In the genomic region with DNA sequence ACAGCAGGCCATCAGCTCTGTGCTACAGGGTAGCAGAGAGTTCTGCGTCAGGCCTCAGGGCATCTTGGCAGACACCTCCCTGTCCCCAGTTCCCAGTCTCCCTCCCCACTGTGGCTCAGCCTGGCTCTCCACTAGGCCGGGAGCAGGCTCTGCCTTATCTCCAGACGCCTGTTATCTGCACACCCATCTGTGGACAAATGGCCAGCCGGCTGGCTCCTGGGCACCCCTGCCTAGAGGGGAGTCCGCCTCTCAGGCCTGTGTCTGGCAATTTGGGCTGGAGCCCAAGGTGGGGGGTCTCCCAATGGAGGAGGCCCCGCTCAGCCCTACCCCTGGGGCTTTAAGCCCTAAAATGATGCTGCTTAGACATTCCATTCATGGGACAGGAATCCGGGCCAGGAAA, we compare ENCODE assay signal across 2 cellular contexts.
TF ChIP-seq lines count a peak whose summit lies in the region.

No MANE protein-coding gene starts in this region.

TF ChIP-seq in HEK293, 187 proteins besides CTCF, POLR2A, EP300 and RAD21:
- peak; percentile 54; the same call in 1 of the 2 replicates for TF ChIP-seq ZBTB8A (tag by site-specific recombination; IDR thresholded peaks at IDR 0.05)
- peak; percentile 81 for TF ChIP-seq ZIC2 (tag by site-specific recombination; IDR thresholded peaks at IDR 0.05)
- TF ChIP-seq TRIM28 (IDR thresholded peaks at IDR 0.05; ENCODE audit: borderline replicate concordance, low read length), result no peak

TF ChIP-seq in SK-N-SH, 30 proteins besides CTCF, POLR2A, EP300 and RAD21:
- no peak for TF ChIP-seq MEF2A (IDR thresholded peaks at IDR 0.05; ENCODE audit: borderline replicate concordance, low read depth)
- no peak for TF ChIP-seq ZBTB33 (IDR thresholded peaks at IDR 0.05; ENCODE audit: borderline replicate concordance, low read depth)
- TF ChIP-seq TCF12 (IDR thresholded peaks at IDR 0.05), result peak; percentile 80
- TF ChIP-seq, protein P1, sequence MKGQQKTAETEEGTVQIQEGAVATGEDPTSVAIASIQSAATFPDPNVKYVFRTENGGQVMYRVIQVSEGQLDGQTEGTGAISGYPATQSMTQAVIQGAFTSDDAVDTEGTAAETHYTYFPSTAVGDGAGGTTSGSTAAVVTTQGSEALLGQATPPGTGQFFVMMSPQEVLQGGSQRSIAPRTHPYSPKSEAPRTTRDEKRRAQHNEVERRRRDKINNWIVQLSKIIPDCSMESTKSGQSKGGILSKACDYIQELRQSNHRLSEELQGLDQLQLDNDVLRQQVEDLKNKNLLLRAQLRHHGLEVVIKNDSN (IDR thresholded peaks at IDR 0.05; ENCODE audit: borderline replicate concordance, low read depth), result no peak
- TF ChIP-seq PBX3 (IDR thresholded peaks at IDR 0.05), result no peak
- TF ChIP-seq POLR2AphosphoS5 (IDR thresholded peaks at IDR 0.05; ENCODE audit: low read depth, low read length), result peak; percentile 38; the same call in 1 of the 2 replicates
- no peak for TF ChIP-seq ELF1 (IDR thresholded peaks at IDR 0.05)
- TF ChIP-seq FOXJ3 (CRISPR knock-in tag; IDR thresholded peaks at IDR 0.05), result peak; percentile 97
- TF ChIP-seq REST (IDR thresholded peaks at IDR 0.05; ENCODE audit: low read depth, low read length), result no peak
- TF ChIP-seq, protein P2, sequence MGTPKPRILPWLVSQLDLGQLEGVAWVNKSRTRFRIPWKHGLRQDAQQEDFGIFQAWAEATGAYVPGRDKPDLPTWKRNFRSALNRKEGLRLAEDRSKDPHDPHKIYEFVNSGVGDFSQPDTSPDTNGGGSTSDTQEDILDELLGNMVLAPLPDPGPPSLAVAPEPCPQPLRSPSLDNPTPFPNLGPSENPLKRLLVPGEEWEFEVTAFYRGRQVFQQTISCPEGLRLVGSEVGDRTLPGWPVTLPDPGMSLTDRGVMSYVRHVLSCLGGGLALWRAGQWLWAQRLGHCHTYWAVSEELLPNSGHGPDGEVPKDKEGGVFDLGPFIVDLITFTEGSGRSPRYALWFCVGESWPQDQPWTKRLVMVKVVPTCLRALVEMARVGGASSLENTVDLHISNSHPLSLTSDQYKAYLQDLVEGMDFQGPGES (IDR thresholded peaks at IDR 0.05; ENCODE audit: low read depth, low read length), result no peak
- peak; percentile 90 for TF ChIP-seq CHD2 (IDR thresholded peaks at IDR 0.05; ENCODE audit: low read length, partially characterized antibody)
- no peak for TF ChIP-seq USF2 (IDR thresholded peaks at IDR 0.05; ENCODE audit: borderline replicate concordance, low read depth, low read length)
- 0 out of 2 replicates have a peak, but pooled peaks have one; percentile 19 for TF ChIP-seq FOXM1 (IDR thresholded peaks at IDR 0.05; ENCODE audit: low read depth)
- TF ChIP-seq JUND (IDR thresholded peaks at IDR 0.05), result no peak
- no peak for TF ChIP-seq TAF1 (IDR thresholded peaks at IDR 0.05; ENCODE audit: borderline replicate concordance, low read depth, low read length)
- no peak for TF ChIP-seq GABPA (IDR thresholded peaks at IDR 0.05; ENCODE audit: low read depth)
- TF ChIP-seq TEAD4 (IDR thresholded peaks at IDR 0.05; ENCODE audit: borderline replicate concordance, insufficient read depth), result peak; percentile 47; the same call in 1 of the 2 replicates
- no peak for TF ChIP-seq NRF1 (IDR thresholded peaks at IDR 0.05; ENCODE audit: low read depth, low read length)
- peak; percentile 91 for TF ChIP-seq RCOR1 (IDR thresholded peaks at IDR 0.05; ENCODE audit: low read length)
- peak; percentile 100 for TF ChIP-seq GATA2 (CRISPR knock-in tag; IDR thresholded peaks at IDR 0.05)
- no peak for TF ChIP-seq RXRA (IDR thresholded peaks at IDR 0.05; ENCODE audit: borderline replicate concordance, low read depth)
- no peak for TF ChIP-seq NFIC (IDR thresholded peaks at IDR 0.05; ENCODE audit: borderline replicate concordance)
- TF ChIP-seq EZH2phosphoT487 (IDR thresholded peaks at IDR 0.05; ENCODE audit: borderline replicate concordance, low read depth), result no peak
- TF ChIP-seq FOSL2 (IDR thresholded peaks at IDR 0.05; ENCODE audit: borderline replicate concordance, low read depth), result no peak
- TF ChIP-seq MXI1 (IDR thresholded peaks at IDR 0.05; ENCODE audit: low read depth, low read length), result no peak
- no peak for TF ChIP-seq SIN3A (IDR thresholded peaks at IDR 0.05; ENCODE audit: borderline replicate concordance, low read depth, low read length)
- no peak for TF ChIP-seq SMC3 (IDR thresholded peaks at IDR 0.05; ENCODE audit: low read depth, low read length)
- TF ChIP-seq RFX5 (IDR thresholded peaks at IDR 0.05; ENCODE audit: low read length), result no peak
- TF ChIP-seq, protein P3, sequence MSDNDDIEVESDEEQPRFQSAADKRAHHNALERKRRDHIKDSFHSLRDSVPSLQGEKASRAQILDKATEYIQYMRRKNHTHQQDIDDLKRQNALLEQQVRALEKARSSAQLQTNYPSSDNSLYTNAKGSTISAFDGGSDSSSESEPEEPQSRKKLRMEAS (IDR thresholded peaks at IDR 0.05; ENCODE audit: low read depth), result no peak
- TF ChIP-seq YY1 (IDR thresholded peaks at IDR 0.05; ENCODE audit: low read depth), result no peak
